ENCODE assay signal across 1 cellular context in the genomic region with DNA sequence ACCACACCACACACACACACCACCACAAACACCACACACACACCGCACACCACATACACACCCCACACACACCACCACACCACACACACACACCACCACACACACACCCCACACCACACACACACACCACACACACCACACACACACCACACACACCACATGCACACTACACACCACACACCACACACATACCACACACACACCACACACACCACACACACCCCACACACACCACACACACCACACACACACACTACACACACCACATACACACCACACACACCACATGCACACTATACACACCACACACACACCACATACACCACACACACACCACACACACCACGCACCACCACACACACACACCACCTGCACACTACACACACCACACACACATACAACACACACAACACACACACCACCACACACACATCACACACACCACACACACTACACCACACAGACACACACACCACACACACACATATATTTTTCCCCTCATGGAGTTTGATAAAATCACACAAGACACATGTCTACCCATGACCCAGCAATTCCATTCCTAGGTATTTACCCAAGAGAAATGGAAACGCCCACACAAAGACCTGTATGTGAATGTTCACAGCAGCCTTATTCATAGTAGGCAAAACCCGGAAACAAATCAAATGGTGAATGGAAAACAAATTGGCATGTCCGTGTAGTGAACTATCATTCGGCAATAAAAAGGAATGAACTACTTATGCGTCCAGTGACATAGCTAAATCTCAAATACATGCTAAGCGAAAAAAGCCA.
TF ChIP-seq lines count a peak whose summit lies in the region.

No MANE protein-coding gene starts in this region.

TF ChIP-seq in H1, 55 proteins besides CTCF, POLR2A, EP300 and RAD21:
- TF ChIP-seq HDAC2 (IDR thresholded peaks at IDR 0.05; ENCODE audit: borderline replicate concordance in 1 of 2, low read depth in 2 of 2, low read length in 2 of 2) (no peak), KDM5A (IDR thresholded peaks at IDR 0.05; ENCODE audit: low read length) (no peak), RBBP5 (IDR thresholded peaks at IDR 0.05; ENCODE audit: borderline replicate concordance, low read depth, low read length) (no peak), CBX5 (IDR thresholded peaks at IDR 0.05; ENCODE audit: low read depth, low read length) (no peak), EGR1 (IDR thresholded peaks at IDR 0.05; ENCODE audit: borderline replicate concordance, low read depth, low read length) (no peak)
- TF ChIP-seq, protein P1, sequence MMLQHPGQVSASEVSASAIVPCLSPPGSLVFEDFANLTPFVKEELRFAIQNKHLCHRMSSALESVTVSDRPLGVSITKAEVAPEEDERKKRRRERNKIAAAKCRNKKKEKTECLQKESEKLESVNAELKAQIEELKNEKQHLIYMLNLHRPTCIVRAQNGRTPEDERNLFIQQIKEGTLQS (IDR thresholded peaks at IDR 0.05; ENCODE audit: insufficient read depth, low read depth, low read length): no peak
- TF ChIP-seq, protein P2, sequence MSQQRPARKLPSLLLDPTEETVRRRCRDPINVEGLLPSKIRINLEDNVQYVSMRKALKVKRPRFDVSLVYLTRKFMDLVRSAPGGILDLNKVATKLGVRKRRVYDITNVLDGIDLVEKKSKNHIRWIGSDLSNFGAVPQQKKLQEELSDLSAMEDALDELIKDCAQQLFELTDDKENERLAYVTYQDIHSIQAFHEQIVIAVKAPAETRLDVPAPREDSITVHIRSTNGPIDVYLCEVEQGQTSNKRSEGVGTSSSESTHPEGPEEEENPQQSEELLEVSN (IDR thresholded peaks at IDR 0.05): no peak
TF ChIP-seq in H1: peak in this region for 0.
